In the genomic region with DNA sequence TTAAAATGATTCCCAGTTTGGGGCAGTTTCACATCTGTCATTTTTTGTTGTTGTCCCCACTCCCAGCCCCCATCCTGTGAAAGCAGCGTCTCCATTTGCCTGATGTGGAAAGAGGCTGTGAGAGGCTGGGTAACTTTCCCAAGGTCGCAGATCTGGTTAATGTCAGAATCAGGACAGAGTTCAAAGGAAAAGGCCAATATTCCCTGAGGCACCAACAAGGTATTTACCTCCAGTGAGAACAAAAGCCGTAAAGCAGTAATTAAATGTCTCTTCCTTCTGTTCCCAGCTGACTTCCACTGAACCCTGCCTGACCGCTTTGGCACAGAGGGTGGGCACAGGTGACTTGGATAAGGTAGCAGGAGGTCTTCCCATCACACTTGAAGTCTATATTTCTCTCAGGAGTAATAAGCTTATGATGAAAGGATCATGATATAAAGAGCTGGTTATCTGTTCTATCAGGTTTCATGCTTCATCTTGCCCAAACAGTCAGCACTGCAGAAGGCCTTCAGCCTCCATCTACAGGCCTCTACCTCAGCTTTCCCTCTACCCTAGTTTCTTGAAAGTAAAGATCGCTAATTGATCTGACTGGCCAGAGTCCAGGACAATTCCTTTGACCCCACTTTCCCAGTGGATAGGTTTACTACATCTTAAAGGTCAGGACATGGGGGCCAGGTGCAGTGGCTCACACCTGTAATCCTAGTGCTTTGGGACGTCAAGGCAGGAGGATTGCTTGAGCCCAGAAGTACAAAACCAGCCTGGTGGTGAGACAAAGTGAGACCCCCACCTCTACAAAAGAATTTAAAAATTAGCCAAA, we compare ENCODE assay signal across 11 cellular contexts. TPM values are rescaled to one million over a fixed set of nuclear protein-coding genes. Genes with fewer than 3 reads are reported as not detected.
DNase-seq lines count a peak whose midpoint lies in the region; ATAC-seq and TF ChIP-seq lines count a peak whose summit lies in the region.
"Had no signal": no experiment of that assay in that cellular context is flagged by ENCODE, and none has a peak within 500 bp of the region (broad histone marks: within the 10 kb centered on the region; RNA-seq: fewer than 3 reads in every experiment).

No MANE protein-coding gene starts in this region.

- H3K36me3 ChIP-seq in HEK293 (ENCODE audit: control insufficient read depth in 2 of 2, insufficient read depth in 1 of 2, low read length in 2 of 2) (no peaks in the 10 kb centered on the region), hepatocyte (replicated peaks; ENCODE audit: insufficient read depth, low read depth) (no peaks in the 10 kb centered on the region), skeletal muscle satellite cell (ENCODE audit: insufficient read depth, low read length) (no peaks in the 10 kb centered on the region)

- CTCF ChIA-PET in HEK293 (lab: Yijun Ruan, JAX) = interaction anchor here (0.6 to 2.7 kb wide), 4 partner anchors 45 to 526 kb away, joined by 4 to 11 read pairs (median 5); partner anchors contain the start of gene CD59

- no peaks in the 10 kb centered on the region for H3K36me3 Mint-ChIP-seq in activated T-helper 17 cell treated with anti-CD3 and anti-CD28 coated beads, Interleukin-2, amount 50 U/mL, for 72 hours (ENCODE audit: low read depth)
- H3K36me3 Mint-ChIP-seq: stimulated activated naive B cell treated with anti-CD40 and anti-IgM and Interleukin-4, amounts not matched to agents 10 μg/mL and 1 μg/mL and 100 μg/mL, for 72 hours; T-cell had no signal

- no peaks in the 10 kb centered on the region for H3K9me3 Mint-ChIP-seq in activated T-helper 17 cell treated with anti-CD3 and anti-CD28 coated beads, Interleukin-2, amount 50 U/mL, for 72 hours
- H3K9me3 Mint-ChIP-seq: activated T-cell treated with anti-CD3 and anti-CD28 coated beads, Interleukin-2, amount 50 U/mL, for 72 hours had no signal

- H3K4me3 ChIP-seq in HEK293 (ENCODE audit: low read depth, low read length) (no peak overlapping the region), hepatocyte (no peak overlapping the region), skeletal muscle satellite cell (ENCODE audit: low read length) (peak overlapping the region; percentile 56)

- H3K27me3 ChIP-seq in hepatocyte = no peaks in the 10 kb centered on the region
- no peaks in the 10 kb centered on the region for H3K27me3 ChIP-seq in skeletal muscle satellite cell (ENCODE audit: control insufficient read depth, insufficient read depth, low read length)

- 49% methylated on average over 6 of the region's 6 CpGs for WGBS in hepatocyte (ENCODE audit: low lambda C conversion rate, missing lambda C conversion rate)

- no peak for TF ChIP-seq CTCF in HEK293 (tag by site-specific recombination; IDR thresholded peaks at IDR 0.05)
- no peak for TF ChIP-seq CTCF in hepatocyte (IDR thresholded peaks at IDR 0.05; ENCODE audit: poor library complexity)

- peak overlapping the region; percentile 1 for H3K27ac Mint-ChIP-seq in activated T-helper 17 cell treated with anti-CD3 and anti-CD28 coated beads, Interleukin-2, amount 50 U/mL, for 72 hours
- H3K27ac Mint-ChIP-seq: activated T-cell treated with anti-CD3 and anti-CD28 coated beads, Interleukin-2, amount 50 U/mL, for 72 hours; stimulated activated naive B cell treated with anti-CD40 and anti-IgM and Interleukin-4, amounts not matched to agents 10 μg/mL and 1 μg/mL and 100 μg/mL, for 72 hours; T-cell had no signal

- H3K27me3 Mint-ChIP-seq in activated T-helper 17 cell treated with anti-CD3 and anti-CD28 coated beads, Interleukin-2, amount 50 U/mL, for 72 hours = peaks cover 6% of the 10 kb centered on the region

- H3K9ac ChIP-seq in skeletal muscle satellite cell (ENCODE audit: low read depth, low read length) = peak overlapping the region; percentile 90

- H3K79me2 ChIP-seq in hepatocyte = no peaks in the 10 kb centered on the region

- peak; percentile 56 for DNase-seq in hepatocyte (ENCODE audit: low spot score)
- no peak for DNase-seq in COLO829 (ENCODE audit: low spot score)
- DNase-seq in globus pallidus (ENCODE audit: low spot score) = no peak
- DNase-seq: stimulated activated naive B cell treated with anti-CD40 and anti-IgM and Interleukin-4, amounts not matched to agents 10 μg/mL and 1 μg/mL and 100 μg/mL, for 72 hours; T-cell had no signal

- POLR2A ChIA-PET in HEK293 (lab: Yijun Ruan, JAX) = interaction anchor here (1.3 to 2.3 kb wide), 2 partner anchors 10 to 45 kb away, joined by 17 to 20 read pairs; partner anchors contain the start of genes C11orf91 and CD59

- no peaks in the 10 kb centered on the region for H3K4me1 Mint-ChIP-seq in activated T-helper 17 cell treated with anti-CD3 and anti-CD28 coated beads, Interleukin-2, amount 50 U/mL, for 72 hours

- H3K9me3 ChIP-seq in HEK293 (ENCODE audit: control insufficient read depth, insufficient read depth, low read depth, low read length) = no peaks in the 10 kb centered on the region
- no peaks in the 10 kb centered on the region for H3K9me3 ChIP-seq in hepatocyte (ENCODE audit: low read depth)
- no peaks in the 10 kb centered on the region for H3K9me3 ChIP-seq in skeletal muscle satellite cell (replicated peaks; ENCODE audit: low read length)

- H3K9me2 ChIP-seq in hepatocyte (replicated peaks; ENCODE audit: insufficient read depth) = no peaks in the 10 kb centered on the region

- H4K20me1 ChIP-seq in hepatocyte (ENCODE audit: insufficient read depth, poor library complexity, severe bottlenecking) = no peaks in the 10 kb centered on the region

- peaks cover 3% of the 10 kb centered on the region for H3K4me1 ChIP-seq in HEK293 (ENCODE audit: control insufficient read depth, insufficient read depth, low read length)
- H3K4me1 ChIP-seq in hepatocyte (ENCODE audit: insufficient read depth) = peaks cover 32% of the 10 kb centered on the region
- H3K4me1 ChIP-seq in skeletal muscle satellite cell (ENCODE audit: control insufficient read depth, insufficient read depth, low read length) = peaks cover 75% of the 10 kb centered on the region

- H3K27ac ChIP-seq in HEK293 (ENCODE audit: extremely low read depth, low read depth, low read length) (no peak overlapping the region), hepatocyte (peak overlapping the region; percentile 93)

- H2AFZ ChIP-seq in hepatocyte = peak overlapping the region; percentile 0

- ATAC-seq in activated T-helper 17 cell treated with anti-CD3 and anti-CD28 coated beads, Interleukin-2, amount 50 U/mL, for 72 hours (replicated peaks) = no peak
- no peak for ATAC-seq in GM19023 (IDR thresholded peaks at IDR 0.05; ENCODE audit: unreplicated experiment)
- no peak for ATAC-seq in GM18867 (IDR thresholded peaks at IDR 0.05; ENCODE audit: unreplicated experiment)
- ATAC-seq: stimulated activated naive B cell treated with anti-CD40 and anti-IgM and Interleukin-4, amounts not matched to agents 10 μg/mL and 1 μg/mL and 100 μg/mL, for 72 hours; T-cell had no signal

- H3K4me2 ChIP-seq in hepatocyte (peak overlapping the region; percentile 59), skeletal muscle satellite cell (ENCODE audit: low read length) (peak overlapping the region; percentile 77)

- peak overlapping the region; percentile 4 for H3K4me3 Mint-ChIP-seq in activated T-helper 17 cell treated with anti-CD3 and anti-CD28 coated beads, Interleukin-2, amount 50 U/mL, for 72 hours
- H3K4me3 Mint-ChIP-seq: activated T-cell treated with anti-CD3 and anti-CD28 coated beads, Interleukin-2, amount 50 U/mL, for 72 hours; stimulated activated naive B cell treated with anti-CD40 and anti-IgM and Interleukin-4, amounts not matched to agents 10 μg/mL and 1 μg/mL and 100 μg/mL, for 72 hours; T-cell had no signal

TF ChIP-seq in HEK293, 187 proteins besides CTCF, POLR2A, EP300 and RAD21 (continues in another document):
- TF ChIP-seq GLIS1 (tag by site-specific recombination; IDR thresholded peaks at IDR 0.05) (peak; percentile 65), ZNF362 (tag by site-specific recombination; IDR thresholded peaks at IDR 0.05) (no peak), HOXD13 (CRISPR knock-in tag; IDR thresholded peaks at IDR 0.05; ENCODE audit: borderline replicate concordance) (no peak), ZNF580 (tag by site-specific recombination; IDR thresholded peaks at IDR 0.05) (no peak), ZNF132 (tag by site-specific recombination; IDR thresholded peaks at IDR 0.05; ENCODE audit: borderline replicate concordance) (no peak)
- TF ChIP-seq, protein P1, sequence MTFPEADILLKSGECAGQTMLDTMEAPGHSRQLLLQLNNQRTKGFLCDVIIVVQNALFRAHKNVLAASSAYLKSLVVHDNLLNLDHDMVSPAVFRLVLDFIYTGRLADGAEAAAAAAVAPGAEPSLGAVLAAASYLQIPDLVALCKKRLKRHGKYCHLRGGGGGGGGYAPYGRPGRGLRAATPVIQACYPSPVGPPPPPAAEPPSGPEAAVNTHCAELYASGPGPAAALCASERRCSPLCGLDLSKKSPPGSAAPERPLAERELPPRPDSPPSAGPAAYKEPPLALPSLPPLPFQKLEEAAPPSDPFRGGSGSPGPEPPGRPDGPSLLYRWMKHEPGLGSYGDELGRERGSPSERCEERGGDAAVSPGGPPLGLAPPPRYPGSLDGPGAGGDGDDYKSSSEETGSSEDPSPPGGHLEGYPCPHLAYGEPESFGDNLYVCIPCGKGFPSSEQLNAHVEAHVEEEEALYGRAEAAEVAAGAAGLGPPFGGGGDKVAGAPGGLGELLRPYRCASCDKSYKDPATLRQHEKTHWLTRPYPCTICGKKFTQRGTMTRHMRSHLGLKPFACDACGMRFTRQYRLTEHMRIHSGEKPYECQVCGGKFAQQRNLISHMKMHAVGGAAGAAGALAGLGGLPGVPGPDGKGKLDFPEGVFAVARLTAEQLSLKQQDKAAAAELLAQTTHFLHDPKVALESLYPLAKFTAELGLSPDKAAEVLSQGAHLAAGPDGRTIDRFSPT (tag by site-specific recombination; IDR thresholded peaks at IDR 0.05) = no peak

RNA-seq across cellular contexts. Expression of gene C11orf91, which starts 9.4 kb away (rescaled TPM):
- total RNA-seq in activated T-helper 17 cell treated with anti-CD3 and anti-CD28 coated beads, Interleukin-2, amount 50 U/mL, for 72 hours = not detected
- total RNA-seq in hepatocyte = not detected in 2 replicates
- polyA plus RNA-seq in hepatocyte = not detected in 2 replicates
- total RNA-seq in skeletal muscle satellite cell (2012; rRNA removed) = not detected in 2 replicates
- total RNA-seq: activated T-cell treated with anti-CD3 and anti-CD28 coated beads, Interleukin-2, amount 50 U/mL, for 72 hours had no signal

RNA-seq across cellular contexts. Expression of gene CD59, which starts 45.0 kb away (rescaled TPM):
- 100 to 1,000 TPM in 1 of 2 donors, 10 to 100 TPM in 1; 78.1 to 147 TPM for total RNA-seq in activated T-helper 17 cell treated with anti-CD3 and anti-CD28 coated beads, Interleukin-2, amount 50 U/mL, for 72 hours
- total RNA-seq in hepatocyte = 298 and 316 TPM in 2 replicates
- 337 and 346 TPM in 2 replicates for polyA plus RNA-seq in hepatocyte
- 384 and 517 TPM in 2 replicates for total RNA-seq in skeletal muscle satellite cell (2012; rRNA removed)
